In genomic region chr22:41966607-41967240, GRCh38 we compare ENCODE assay signal across 8 cellular contexts. TPM values are rescaled to one million over a fixed set of nuclear protein-coding genes. Genes with fewer than 3 reads are reported as not detected.
DNase-seq lines count a peak whose midpoint lies in the region; ATAC-seq and TF ChIP-seq lines count a peak whose summit lies in the region.

No MANE protein-coding gene starts in this region.

- H3K27ac Mint-ChIP-seq in CD14-positive monocyte, result peak overlapping the region in 1 of 7 donors; percentile 42
- H3K27ac Mint-ChIP-seq in activated naive CD4-positive, alpha-beta T cell treated with anti-CD3 and anti-CD28 coated beads, Interleukin-2, amount 10 ng/mL, durations not matched to agents 7 days and 5 days, result no peak overlapping the region

- H3K4me1 ChIP-seq in heart left ventricle, result no peaks in the 10 kb centered on the region

- peaks cover 0 to 3% (median 0%) of the 10 kb centered on the region in 7 donors for H3K9me3 Mint-ChIP-seq in CD14-positive monocyte
- no peaks in the 10 kb centered on the region for H3K9me3 Mint-ChIP-seq in activated naive CD4-positive, alpha-beta T cell treated with anti-CD3 and anti-CD28 coated beads, Interleukin-2, amount 10 ng/mL, durations not matched to agents 7 days and 5 days

- no peak overlapping the region for H3K4me3 ChIP-seq in GM12875 (ENCODE audit: low read depth, low read length)
- H3K4me3 ChIP-seq in heart left ventricle, result no peak overlapping the region

- H3K36me3 Mint-ChIP-seq in CD14-positive monocyte, result no peaks in the 10 kb centered on the region
- no peaks in the 10 kb centered on the region for H3K36me3 Mint-ChIP-seq in activated naive CD4-positive, alpha-beta T cell treated with anti-CD3 and anti-CD28 coated beads, Interleukin-2, amount 10 ng/mL, durations not matched to agents 7 days and 5 days

- peaks cover 0 to 11% (median 0%) of the 10 kb centered on the region in 9 donors for H3K27me3 ChIP-seq in heart left ventricle

- peaks cover 10 to 15% (median 13%) of the 10 kb centered on the region in 3 donors for H3K27me3 Mint-ChIP-seq in CD14-positive monocyte (ENCODE audit: low read depth in 3 of 3)
- peaks cover 52% of the 10 kb centered on the region for H3K27me3 Mint-ChIP-seq in activated naive CD4-positive, alpha-beta T cell treated with anti-CD3 and anti-CD28 coated beads, Interleukin-2, amount 10 ng/mL, durations not matched to agents 7 days and 5 days

- peak in 3 of 4 donors; percentile 58 to 72 (median 67) for ATAC-seq in heart left ventricle
- no peak for ATAC-seq in HG03571 (IDR thresholded peaks at IDR 0.05; ENCODE audit: unreplicated experiment)

- CTCF ChIA-PET in activated naive CD4-positive, alpha-beta T cell treated with anti-CD3 and anti-CD28 coated beads, Interleukin-2, amount 10 ng/mL, durations not matched to agents 7 days and 5 days (lab: Charles Lee), result interaction anchor here (0.7 to 4.1 kb wide), 17 partner anchors 10 to 477 kb away, joined by 3 to 17 read pairs (median 3); partner anchors contain the start of genes NDUFA6 and PHETA2

- H3K4me1 Mint-ChIP-seq in CD14-positive monocyte, result no peaks in the 10 kb centered on the region
- H3K4me1 Mint-ChIP-seq in activated naive CD4-positive, alpha-beta T cell treated with anti-CD3 and anti-CD28 coated beads, Interleukin-2, amount 10 ng/mL, durations not matched to agents 7 days and 5 days, result peaks cover 2% of the 10 kb centered on the region

- 43 to 47% (median 44%) methylated on average over 8 of the region's 8 CpGs for whole genome bisulfite sequencing in heart left ventricle, 4 donors

- intact Hi-C loops in CD14-positive monocyte (cut with micrococcal nuclease) (no loop called here), heart left ventricle (cut with DNase I) (loop anchor here in 9 of 10 donors (5.0 to 10.0 kb wide), 6 partner anchors 138 to 476 kb away; partner anchors contain the start of gene NFAM1 (in 5 of the 9))

- no peaks in the 10 kb centered on the region for H3K9me3 ChIP-seq in heart left ventricle

- no peak for TF ChIP-seq POLR2A in heart left ventricle (IDR thresholded peaks at IDR 0.05)

- no peak overlapping the region for H3K27ac ChIP-seq in heart left ventricle

- TF ChIP-seq CTCF in CD14-positive monocyte (IDR thresholded peaks at IDR 0.05) (peak; percentile 63), GM12875 (IDR thresholded peaks at IDR 0.05; ENCODE audit: borderline replicate concordance, insufficient read depth, low read depth, low read length) (peak; percentile 23; the same call in 1 of the 2 replicates), heart left ventricle (IDR thresholded peaks at IDR 0.05) (peak in 11 of 12 donors; percentile 11 to 44 (median 32))

- DNase-seq in CD14-positive monocyte (ENCODE audit: low spot score), result peak; percentile 71
- peak; percentile 61 to 85 for DNase-seq in NOMO-1 (lab: John Stamatoyannopoulos, UW; ENCODE audit: unreplicated experiment in 2 of 2)
- peak; percentile 62 for DNase-seq in activated naive CD4-positive, alpha-beta T cell treated with anti-CD3 and anti-CD28 coated beads, Interleukin-2, amount 10 ng/mL, durations not matched to agents 7 days and 5 days
- DNase-seq in heart left ventricle, result no peak
- DNase-seq in pulmonary artery endothelial cell (ENCODE audit: low read depth, low spot score), result peak; percentile 49
- DNase-seq in 8988T, result no peak

- no peaks in the 10 kb centered on the region for H3K36me3 ChIP-seq in heart left ventricle

- H3K4me3 Mint-ChIP-seq in CD14-positive monocyte, result no peak overlapping the region
- H3K4me3 Mint-ChIP-seq in activated naive CD4-positive, alpha-beta T cell treated with anti-CD3 and anti-CD28 coated beads, Interleukin-2, amount 10 ng/mL, durations not matched to agents 7 days and 5 days, result no peak overlapping the region

RNA-seq across cellular contexts. Expression of gene SEPTIN3, which starts 2.5 kb away (rescaled TPM):
- polyA plus RNA-seq in CD14-positive monocyte (under 1 TPM in 1 of 2 donors, not detected in 1; 0.06 TPM), heart left ventricle (under 1 TPM; 0.03 to 0.08 TPM)
- total RNA-seq in heart left ventricle (under 1 TPM in 6 of 9 donors, not detected in 3; 0.07 to 0.53 (median 0.23) TPM), pulmonary artery endothelial cell (0.07 TPM in 2 replicates)

RNA-seq across cellular contexts. Expression of gene CENPM, which starts 19.8 kb away (rescaled TPM):
- under 1 TPM in 1 of 2 donors, not detected in 1; 0.20 TPM for polyA plus RNA-seq in CD14-positive monocyte
- total RNA-seq in heart left ventricle, result 1 to 10 TPM in 2 of 9 donors, under 1 TPM in 3, not detected in 4; 0.21 to 6.9 (median 0.52) TPM
- polyA plus RNA-seq in heart left ventricle, result under 1 TPM; 0.30 to 0.79 TPM
- 22.1 and 35.4 TPM in 2 replicates for total RNA-seq in pulmonary artery endothelial cell

RNA-seq across cellular contexts. Expression of gene WBP2NL, which starts 31.9 kb away (rescaled TPM):
- polyA plus RNA-seq in CD14-positive monocyte, result under 1 TPM; 0.48 to 0.71 TPM
- 1 to 10 TPM in 1 of 9 donors, under 1 TPM in 7, not detected in 1; 0.30 to 1.1 (median 0.40) TPM for total RNA-seq in heart left ventricle
- under 1 TPM; 0.11 TPM for polyA plus RNA-seq in heart left ventricle
- 0.18 and 0.20 TPM in 2 replicates for total RNA-seq in pulmonary artery endothelial cell

RNA-seq across cellular contexts. Expression of gene TNFRSF13C, which starts 40.1 kb away (rescaled TPM):
- polyA plus RNA-seq in CD14-positive monocyte (not detected), heart left ventricle (under 1 TPM; 0.07 to 0.34 TPM)
- total RNA-seq in heart left ventricle (under 1 TPM in 8 of 9 donors, not detected in 1; 0.35 to 0.61 (median 0.44) TPM), pulmonary artery endothelial cell (0.13 TPM in 1 of 2 replicates, not detected in the other)

Comparison
In these comparisons a context has a peak if more than half of its experiments do, and no peak if none do; other contexts are left out.
1. DNase-seq: peak in CD14-positive monocyte (single experiment), NOMO-1 (2 of 2), activated naive CD4-positive, alpha-beta T cell treated with anti-CD3 and anti-CD28 coated beads, Interleukin-2, amount 10 ng/mL, durations not matched to agents 7 days and 5 days (single experiment) and pulmonary artery endothelial cell (single experiment); none in heart left ventricle (0 of 5) and 8988T (single experiment).
2. intact Hi-C loops: an anchor here in heart left ventricle (5.0 to 10.0 kb wide); none called in CD14-positive monocyte.
3. Peak in every context shown above with its lines, with median percentiles within 50 percentile points of each other: CTCF ChIP-seq.